Comparison of ENCODE assay signal across 1 cellular context in genomic region chr4:141220655-141221605, GRCh38.
TF ChIP-seq lines count a peak whose summit lies in the region.

Gene ZNF330, plus strand, starts transcription at chr4:141220895. Its CDS starts 1,477 bp downstream, at chr4:141222372.

TF ChIP-seq in H1, 55 proteins besides CTCF, POLR2A, EP300 and RAD21 (continued from another document):
- TF ChIP-seq TAF7 (optimal IDR thresholded peaks at IDR 0.05; ENCODE audit: borderline replicate concordance, low read depth, low read length) (peak; percentile 21), ATF3 (IDR thresholded peaks at IDR 0.05; ENCODE audit: insufficient read depth, low read depth, low read length) (peak; percentile 69), CBX5 (IDR thresholded peaks at IDR 0.05; ENCODE audit: low read depth, low read length) (no peak), HDAC2 (IDR thresholded peaks at IDR 0.05; ENCODE audit: borderline replicate concordance in 1 of 2, low read depth in 2 of 2, low read length in 2 of 2) (peak in 1 of 2 experiments; percentile 60; a peak in 1 of 4 replicates), MAX (IDR thresholded peaks at IDR 0.05) (0 out of 2 replicates have a peak, but pooled peaks have one; percentile 28), TAF1 (IDR thresholded peaks at IDR 0.05; ENCODE audit: low read depth, low read length) (peak; percentile 79), POLR2AphosphoS5 (IDR thresholded peaks at IDR 0.05; ENCODE audit: low read depth, low read length) (peak; percentile 72; the same call in 1 of the 2 replicates), SP2 (IDR thresholded peaks at IDR 0.05; ENCODE audit: low read length) (no peak), ASH2L (IDR thresholded peaks at IDR 0.05; ENCODE audit: low read length) (peak; percentile 91), CHD2 (IDR thresholded peaks at IDR 0.05; ENCODE audit: low read length) (no peak), TBP (IDR thresholded peaks at IDR 0.05; ENCODE audit: low read depth, low read length) (peak; percentile 25; the same call in 1 of the 2 replicates), HDAC6 (IDR thresholded peaks at IDR 0.05; ENCODE audit: low read depth, low read length) (no peak), SP1 (IDR thresholded peaks at IDR 0.05; ENCODE audit: low read depth, low read length) (0 out of 2 replicates have a peak, but pooled peaks have one; percentile 81), GABPA (IDR thresholded peaks at IDR 0.05; ENCODE audit: borderline replicate concordance, insufficient read depth, low read length) (no peak), YY1 (IDR thresholded peaks at IDR 0.05; ENCODE audit: low read depth, low read length) (0 out of 2 replicates have a peak, but pooled peaks have one; percentile 6), SIN3A (conservative IDR thresholded peaks at IDR 0.05 in 1 of 2, IDR thresholded peaks at IDR 0.05 in 1 of 2; ENCODE audit: low read depth in 1 of 2, low read length in 2 of 2) (peak in 1 of 2 experiments; percentile 68; a peak in 1 of 4 replicates), RBBP5 (IDR thresholded peaks at IDR 0.05; ENCODE audit: borderline replicate concordance, low read depth, low read length) (peak; percentile 90; the same call in 1 of the 2 replicates)
TF ChIP-seq in H1: peak in this region for 20.
